In the genomic region with DNA sequence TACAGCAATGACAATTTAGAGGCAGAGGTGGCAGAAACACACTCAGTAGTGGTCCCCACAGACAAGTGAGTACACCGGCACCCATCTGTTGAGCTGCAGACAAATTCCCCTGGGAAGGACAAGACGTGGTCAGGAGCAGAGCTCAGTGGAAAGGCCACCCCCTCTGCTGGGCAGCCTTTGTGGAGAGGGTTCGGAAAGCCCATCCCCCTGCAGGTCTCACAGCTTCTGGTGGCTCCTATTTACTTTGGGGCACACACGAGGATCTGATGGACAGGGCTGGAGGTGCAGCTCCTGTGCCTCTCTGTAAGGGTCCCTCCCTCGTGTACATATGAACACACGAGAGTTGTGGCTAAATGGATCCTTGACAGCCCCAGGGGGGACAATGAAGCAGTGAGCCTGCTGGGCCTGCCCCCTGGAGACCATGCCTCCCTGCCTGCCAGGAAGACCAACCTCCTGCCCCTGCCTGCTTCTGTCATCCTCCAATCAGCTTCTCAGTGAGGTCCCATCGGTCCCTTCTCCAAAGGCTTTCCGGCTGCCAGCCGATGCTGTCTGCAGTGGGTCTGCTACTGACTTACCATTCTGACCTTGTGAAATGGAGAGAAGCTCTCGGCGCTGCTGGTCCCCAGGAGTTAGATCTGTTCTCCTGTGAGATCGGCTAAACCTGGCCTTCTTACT, we compare ENCODE assay signal across 1 cellular context.
A peak's percentile ranks its signal among the peaks of the same experiment; 100 is the strongest.
TF ChIP-seq lines count a peak whose summit lies in the region.

No MANE protein-coding gene starts in this region.

TF ChIP-seq in HEK293, 187 proteins besides CTCF, POLR2A, EP300 and RAD21 (continued from another document):
- TF ChIP-seq PRDM4 (tag by site-specific recombination; IDR thresholded peaks at IDR 0.05) (no peak), ZNF16 (tag by site-specific recombination; IDR thresholded peaks at IDR 0.05; ENCODE audit: low read depth) (no peak), ZNF785 (tag by site-specific recombination; IDR thresholded peaks at IDR 0.05) (no peak), ZNF549 (tag by site-specific recombination; IDR thresholded peaks at IDR 0.05) (no peak), ZNF701 (tag by site-specific recombination; IDR thresholded peaks at IDR 0.05) (no peak), ZIC2 (tag by site-specific recombination; IDR thresholded peaks at IDR 0.05) (peak; percentile 97), ZSCAN18 (tag by site-specific recombination; IDR thresholded peaks at IDR 0.05) (no peak), PATZ1 (tag by site-specific recombination; IDR thresholded peaks at IDR 0.05) (no peak), ZNF19 (tag by site-specific recombination; IDR thresholded peaks at IDR 0.05; ENCODE audit: low read depth) (no peak), MYNN (tag by site-specific recombination; IDR thresholded peaks at IDR 0.05; ENCODE audit: borderline replicate concordance) (no peak), ZBTB17 (tag by site-specific recombination; IDR thresholded peaks at IDR 0.05) (peak; percentile 44; the same call in 1 of the 2 replicates), OVOL3 (tag by site-specific recombination; IDR thresholded peaks at IDR 0.05) (no peak), ZFHX2 (tag by site-specific recombination; conservative IDR thresholded peaks at IDR 0.05) (no peak)
- TF ChIP-seq, protein P1, sequence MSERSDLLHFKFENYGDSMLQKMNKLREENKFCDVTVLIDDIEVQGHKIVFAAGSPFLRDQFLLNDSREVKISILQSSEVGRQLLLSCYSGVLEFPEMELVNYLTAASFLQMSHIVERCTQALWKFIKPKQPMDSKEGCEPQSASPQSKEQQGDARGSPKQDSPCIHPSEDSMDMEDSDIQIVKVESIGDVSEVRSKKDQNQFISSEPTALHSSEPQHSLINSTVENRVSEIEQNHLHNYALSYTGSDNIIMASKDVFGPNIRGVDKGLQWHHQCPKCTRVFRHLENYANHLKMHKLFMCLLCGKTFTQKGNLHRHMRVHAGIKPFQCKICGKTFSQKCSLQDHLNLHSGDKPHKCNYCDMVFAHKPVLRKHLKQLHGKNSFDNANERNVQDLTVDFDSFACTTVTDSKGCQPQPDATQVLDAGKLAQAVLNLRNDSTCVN (tag by site-specific recombination; optimal IDR thresholded peaks at IDR 0.05): no peak
